ENCODE assay signal across 17 cellular contexts in genomic region chr2:202633470-202633869, GRCh38. TPM values are rescaled to one million over a fixed set of nuclear protein-coding genes. Genes with fewer than 3 reads are reported as not detected.
A peak's percentile ranks its signal among the peaks of the same experiment; 100 is the strongest.
DNase-seq lines count a peak whose midpoint lies in the region; ATAC-seq and TF ChIP-seq lines count a peak whose summit lies in the region.
"Had no signal": no experiment of that assay in that cellular context is flagged by ENCODE, and none has a peak within 500 bp of the region (broad histone marks: within the 10 kb centered on the region; RNA-seq: fewer than 3 reads in every experiment).

No MANE protein-coding gene starts in this region.

- no peak overlapping the region for H3K27ac ChIP-seq in SK-N-SH (ENCODE audit: low read depth in 2 of 2, low read length in 1 of 2)
- no peak overlapping the region for H3K27ac ChIP-seq in CD8-positive, alpha-beta memory T cell (ENCODE audit: low read depth, low read length)

- no peak for TF ChIP-seq RAD21 in SK-N-SH (IDR thresholded peaks at IDR 0.05; ENCODE audit: low read length)

- no peaks in the 10 kb centered on the region; a peak in 2 of 4 replicates for H3K4me1 ChIP-seq in SK-N-SH (ENCODE audit: control insufficient read depth in 1 of 2, insufficient read depth in 2 of 2, low read depth in 1 of 2, low read length in 1 of 2)
- peaks cover 32% of the 10 kb centered on the region for H3K4me1 ChIP-seq in CD8-positive, alpha-beta memory T cell (ENCODE audit: insufficient read depth, low read length)
- H3K4me1 ChIP-seq: prostate gland had no signal

- H2AFZ ChIP-seq in SK-N-SH (ENCODE audit: low read depth), result no peak overlapping the region

- H4K20me1 ChIP-seq in SK-N-SH (ENCODE audit: insufficient read depth), result no peaks in the 10 kb centered on the region

- H3K79me2 ChIP-seq in SK-N-SH (ENCODE audit: insufficient read depth), result peaks cover 22% of the 10 kb centered on the region

- POLR2A ChIA-PET in SK-N-SH (lab: Yijun Ruan, JAX), result no interaction called here
- POLR2A ChIA-PET in CD8-positive, alpha-beta memory T cell (lab: Charles Lee), result no interaction called here
- POLR2A ChIA-PET in activated naive CD8-positive, alpha-beta T cell treated with anti-CD3 and anti-CD28 coated beads, Interleukin-2, amount 10 ng/mL, durations not matched to agents 7 days and 5 days (lab: Charles Lee), result interaction anchor here (1.6 kb wide), 1 partner anchor 72 kb away, joined by 3 read pairs; no protein-coding TSS in a partner anchor

- H3K4me1 Mint-ChIP-seq in CD8-positive, alpha-beta memory T cell, result peaks cover 31 to 41% (median 32%) of the 10 kb centered on the region in 3 donors
- peaks cover 26% of the 10 kb centered on the region for H3K4me1 Mint-ChIP-seq in activated naive CD8-positive, alpha-beta T cell treated with anti-CD3 and anti-CD28 coated beads, Interleukin-2, amount 10 ng/mL, durations not matched to agents 7 days and 5 days
- peaks cover 13 to 16% of the 10 kb centered on the region in 2 donors for H3K4me1 Mint-ChIP-seq in natural killer cell treated with Interleukin-12 subunit alpha and Interleukin-12 subunit beta and Interleukin-15 and Interleukin-18, amount 100 ng/mL, for 72 hours (ENCODE audit: low read depth in 2 of 2)

- peak overlapping the region in 7 of 8 donors; percentile 38 to 99 (median 98) for H3K27ac Mint-ChIP-seq in CD8-positive, alpha-beta memory T cell
- peak overlapping the region; percentile 95 for H3K27ac Mint-ChIP-seq in activated naive CD8-positive, alpha-beta T cell treated with anti-CD3 and anti-CD28 coated beads, Interleukin-2, amount 10 ng/mL, durations not matched to agents 7 days and 5 days
- H3K27ac Mint-ChIP-seq in natural killer cell treated with Interleukin-12 subunit alpha and Interleukin-12 subunit beta and Interleukin-15 and Interleukin-18, amount 100 ng/mL, for 72 hours, result no peak overlapping the region

- H3K27me3 Mint-ChIP-seq in CD8-positive, alpha-beta memory T cell, result no peaks in the 10 kb centered on the region
- H3K27me3 Mint-ChIP-seq in activated naive CD8-positive, alpha-beta T cell treated with anti-CD3 and anti-CD28 coated beads, Interleukin-2, amount 10 ng/mL, durations not matched to agents 7 days and 5 days, result no peaks in the 10 kb centered on the region
- H3K27me3 Mint-ChIP-seq in natural killer cell treated with Interleukin-12 subunit alpha and Interleukin-12 subunit beta and Interleukin-15 and Interleukin-18, amount 100 ng/mL, for 72 hours, result no peaks in the 10 kb centered on the region
- H3K27me3 Mint-ChIP-seq: activated CD8-positive, alpha-beta memory T cell treated with anti-CD3 and anti-CD28 coated beads, Interleukin-2, amount 10 ng/mL, durations not matched to agents 7 days and 5 days had no signal

- DNase-seq in SK-N-SH (no peak), SW480 (ENCODE audit: low spot score) (no peak)
- no peak for DNase-seq in CD8-positive, alpha-beta memory T cell
- DNase-seq in activated naive CD8-positive, alpha-beta T cell treated with anti-CD3 and anti-CD28 coated beads, Interleukin-2, amount 10 ng/mL, durations not matched to agents 7 days and 5 days, result no peak
- no peak for DNase-seq in natural killer cell treated with Interleukin-12 subunit alpha and Interleukin-12 subunit beta and Interleukin-15 and Interleukin-18, amount 100 ng/mL, for 72 hours (ENCODE audit: low spot score)
- DNase-seq: activated CD8-positive, alpha-beta memory T cell treated with anti-CD3 and anti-CD28 coated beads, Interleukin-2, amount 10 ng/mL, durations not matched to agents 7 days and 5 days; amniotic stem cell; HCEC 1CT; IMR-90; NCI-H1417; substantia nigra had no signal

- H3K4me3 Mint-ChIP-seq in CD8-positive, alpha-beta memory T cell, result peak overlapping the region in 2 of 7 donors; percentile 90 to 98
- H3K4me3 Mint-ChIP-seq in activated naive CD8-positive, alpha-beta T cell treated with anti-CD3 and anti-CD28 coated beads, Interleukin-2, amount 10 ng/mL, durations not matched to agents 7 days and 5 days, result peak overlapping the region; percentile 97
- H3K4me3 Mint-ChIP-seq in natural killer cell treated with Interleukin-12 subunit alpha and Interleukin-12 subunit beta and Interleukin-15 and Interleukin-18, amount 100 ng/mL, for 72 hours, result peak overlapping the region; percentile 93

- H3K9ac ChIP-seq in SK-N-SH, result no peak overlapping the region

- H3K36me3 ChIP-seq in SK-N-SH (replicated peaks in 1 of 2; ENCODE audit: control insufficient read depth in 1 of 2, insufficient read depth in 2 of 2, low read length in 1 of 2), result no peaks in the 10 kb centered on the region
- H3K36me3 ChIP-seq in CD8-positive, alpha-beta memory T cell (ENCODE audit: insufficient read depth, low read length), result no peaks in the 10 kb centered on the region
- H3K36me3 ChIP-seq: prostate gland had no signal

- no peak for TF ChIP-seq CTCF in SK-N-SH (IDR thresholded peaks at IDR 0.05)

- H3K9me3 ChIP-seq in SK-N-SH, result no peaks in the 10 kb centered on the region
- no peaks in the 10 kb centered on the region for H3K9me3 ChIP-seq in CD8-positive, alpha-beta memory T cell (ENCODE audit: low read length)
- H3K9me3 ChIP-seq: prostate gland had no signal

- 97% methylated on average over 19 of the region's 19 CpGs for WGBS in SK-N-SH (ENCODE audit: low lambda C conversion rate)

- no peaks in the 10 kb centered on the region for H3K9me3 Mint-ChIP-seq in CD8-positive, alpha-beta memory T cell
- H3K9me3 Mint-ChIP-seq in activated naive CD8-positive, alpha-beta T cell treated with anti-CD3 and anti-CD28 coated beads, Interleukin-2, amount 10 ng/mL, durations not matched to agents 7 days and 5 days, result no peaks in the 10 kb centered on the region
- H3K9me3 Mint-ChIP-seq in natural killer cell treated with Interleukin-12 subunit alpha and Interleukin-12 subunit beta and Interleukin-15 and Interleukin-18, amount 100 ng/mL, for 72 hours, result no peaks in the 10 kb centered on the region
- H3K9me3 Mint-ChIP-seq: CD14-positive monocyte had no signal

- 0 out of 2 replicates have a peak overlapping the region, but pooled peaks have one; percentile 97 for H3K4me2 ChIP-seq in SK-N-SH

- no peaks in the 10 kb centered on the region for H3K27me3 ChIP-seq in SK-N-SH (ENCODE audit: insufficient read depth)
- H3K27me3 ChIP-seq in CD8-positive, alpha-beta memory T cell (ENCODE audit: insufficient read depth, low read length, poor library complexity, severe bottlenecking), result no peaks in the 10 kb centered on the region

- H3K4me3 ChIP-seq in SK-N-SH (ENCODE audit: low read depth in 2 of 2, low read length in 1 of 2), result no peak overlapping the region
- H3K4me3 ChIP-seq in CD8-positive, alpha-beta memory T cell (ENCODE audit: low read length), result no peak overlapping the region

- H3F3A ChIP-seq in SK-N-SH (replicated peaks; ENCODE audit: insufficient read depth), result no peaks in the 10 kb centered on the region

- no peak for TF ChIP-seq EP300 in SK-N-SH (IDR thresholded peaks at IDR 0.05; ENCODE audit: borderline replicate concordance in 1 of 2, low read depth in 1 of 2, low read length in 1 of 2)

- no peaks in the 10 kb centered on the region for H3K9me2 ChIP-seq in SK-N-SH

- H3K36me3 Mint-ChIP-seq in CD8-positive, alpha-beta memory T cell, result peaks cover 0 to 16% (median 0%) of the 10 kb centered on the region in 3 donors
- peaks cover 8% of the 10 kb centered on the region for H3K36me3 Mint-ChIP-seq in activated naive CD8-positive, alpha-beta T cell treated with anti-CD3 and anti-CD28 coated beads, Interleukin-2, amount 10 ng/mL, durations not matched to agents 7 days and 5 days
- no peaks in the 10 kb centered on the region for H3K36me3 Mint-ChIP-seq in natural killer cell treated with Interleukin-12 subunit alpha and Interleukin-12 subunit beta and Interleukin-15 and Interleukin-18, amount 100 ng/mL, for 72 hours
- H3K36me3 Mint-ChIP-seq: activated CD8-positive, alpha-beta memory T cell treated with anti-CD3 and anti-CD28 coated beads, Interleukin-2, amount 10 ng/mL, durations not matched to agents 7 days and 5 days had no signal

- CTCF ChIA-PET in SK-N-SH (lab: Yijun Ruan, JAX), result interaction anchor here (3.2 kb wide), 1 partner anchor 44 kb away, joined by 19 read pairs; no protein-coding TSS in a partner anchor
- CTCF ChIA-PET in CD8-positive, alpha-beta memory T cell (lab: Charles Lee), result interaction anchor here (1.2 kb wide), 1 partner anchor 10 kb away, joined by 6 read pairs; no protein-coding TSS in a partner anchor

- ATAC-seq in SK-N-SH treated with all-trans-retinoic acid at 6 μM for 48 hours (no peak), GM21737 (IDR thresholded peaks at IDR 0.05; ENCODE audit: unreplicated experiment) (no peak), GM21360 (IDR thresholded peaks at IDR 0.05; ENCODE audit: unreplicated experiment) (no peak)
- no peak for ATAC-seq in activated naive CD8-positive, alpha-beta T cell treated with anti-CD3 and anti-CD28 coated beads, Interleukin-2, amount 10 ng/mL, durations not matched to agents 7 days and 5 days (ENCODE audit: low read depth)
- ATAC-seq in natural killer cell treated with Interleukin-12 subunit alpha and Interleukin-12 subunit beta and Interleukin-15 and Interleukin-18, amount 100 ng/mL, for 72 hours, result no peak
- ATAC-seq: activated CD8-positive, alpha-beta memory T cell treated with anti-CD3 and anti-CD28 coated beads, Interleukin-2, amount 10 ng/mL, durations not matched to agents 7 days and 5 days; GM12878 had no signal

TF ChIP-seq in SK-N-SH, 30 proteins besides CTCF, POLR2A, EP300 and RAD21 (continues in another document):
- no peak for TF ChIP-seq CHD2 (IDR thresholded peaks at IDR 0.05; ENCODE audit: low read length, partially characterized antibody)
- TF ChIP-seq POLR2AphosphoS5 (IDR thresholded peaks at IDR 0.05; ENCODE audit: low read depth, low read length), result no peak
- TF ChIP-seq TEAD4 (IDR thresholded peaks at IDR 0.05; ENCODE audit: borderline replicate concordance, insufficient read depth), result no peak

RNA-seq across cellular contexts. Expression of gene FAM117B, which starts 1.3 kb away (rescaled TPM):
- 0.90 and 1.0 TPM in 2 replicates for polyA plus RNA-seq in SK-N-SH (2012; rRNA removed)
- polyA plus RNA-seq in SK-N-SH (2012; cell fraction: cytosol; rRNA removed), result 1.7 and 1.9 TPM in 2 replicates
- polyA plus RNA-seq in SK-N-SH (2012; cell fraction: nucleus; rRNA removed), result 1.1 and 1.3 TPM in 2 replicates
- 1 to 10 TPM; 5.9 to 6.4 TPM for total RNA-seq in CD8-positive, alpha-beta memory T cell
- 8.0 TPM for polyA plus RNA-seq in CD8-positive, alpha-beta memory T cell
- total RNA-seq in activated naive CD8-positive, alpha-beta T cell treated with anti-CD3 and anti-CD28 coated beads, Interleukin-2, amount 10 ng/mL, durations not matched to agents 7 days and 5 days, result 10 to 100 TPM; 22.1 to 23.1 TPM
- total RNA-seq in natural killer cell treated with Interleukin-12 subunit alpha and Interleukin-12 subunit beta and Interleukin-15 and Interleukin-18, amount 100 ng/mL, for 72 hours, result 1 to 10 TPM; 1.5 to 3.0 TPM

Comparison
In these comparisons a context has a peak if more than half of its experiments do, and no peak if none do; other contexts are left out.
1. H3K27ac Mint-ChIP-seq: peak in CD8-positive, alpha-beta memory T cell (7 of 8) and activated naive CD8-positive, alpha-beta T cell treated with anti-CD3 and anti-CD28 coated beads, Interleukin-2, amount 10 ng/mL, durations not matched to agents 7 days and 5 days (single experiment); none in natural killer cell treated with Interleukin-12 subunit alpha and Interleukin-12 subunit beta and Interleukin-15 and Interleukin-18, amount 100 ng/mL, for 72 hours (0 of 2).